ENCODE assay signal across 8 cellular contexts in the genomic region with DNA sequence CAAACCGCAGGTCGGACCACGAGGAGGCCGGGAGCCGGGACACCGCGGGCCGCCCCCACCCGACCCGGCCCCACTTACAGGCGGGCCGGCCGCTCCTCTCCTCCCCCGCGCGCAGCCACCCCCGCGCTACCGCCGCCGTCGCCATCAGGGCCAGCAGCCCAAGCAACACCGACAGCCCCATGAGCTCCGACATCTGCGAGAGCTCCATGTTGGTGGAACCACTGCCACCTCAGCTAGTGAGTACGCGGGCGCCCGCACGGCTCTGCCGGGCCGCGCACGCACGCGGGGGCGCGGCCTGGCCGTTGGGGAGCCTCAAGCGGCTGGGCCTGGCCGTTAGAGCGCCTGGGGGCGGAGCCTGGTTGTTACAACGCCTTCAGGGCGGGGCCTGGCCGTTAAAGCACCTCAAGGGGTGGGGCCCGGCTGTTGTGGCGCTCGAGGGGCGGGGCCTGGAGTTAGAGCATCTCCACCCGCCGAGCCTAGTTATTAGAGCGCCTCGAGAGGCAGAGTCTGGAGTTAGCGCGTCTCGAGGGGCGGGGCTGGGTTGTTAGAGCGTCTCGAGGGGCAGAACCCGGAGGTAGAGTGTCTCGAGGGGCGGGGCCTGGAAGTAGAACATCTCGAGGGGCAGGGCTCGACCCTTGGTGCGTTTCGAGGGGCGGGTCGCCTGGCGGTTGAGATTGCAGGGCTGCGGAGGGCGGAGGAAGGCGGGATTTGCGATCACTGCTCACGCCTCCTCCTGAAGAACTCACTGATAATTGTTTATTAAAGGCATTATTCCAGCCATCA. TPM values are rescaled to one million over a fixed set of nuclear protein-coding genes. Genes with fewer than 3 reads are reported as not detected.
DNase-seq lines count a peak whose midpoint lies in the region; ATAC-seq and TF ChIP-seq lines count a peak whose summit lies in the region.

A gene with protein sequence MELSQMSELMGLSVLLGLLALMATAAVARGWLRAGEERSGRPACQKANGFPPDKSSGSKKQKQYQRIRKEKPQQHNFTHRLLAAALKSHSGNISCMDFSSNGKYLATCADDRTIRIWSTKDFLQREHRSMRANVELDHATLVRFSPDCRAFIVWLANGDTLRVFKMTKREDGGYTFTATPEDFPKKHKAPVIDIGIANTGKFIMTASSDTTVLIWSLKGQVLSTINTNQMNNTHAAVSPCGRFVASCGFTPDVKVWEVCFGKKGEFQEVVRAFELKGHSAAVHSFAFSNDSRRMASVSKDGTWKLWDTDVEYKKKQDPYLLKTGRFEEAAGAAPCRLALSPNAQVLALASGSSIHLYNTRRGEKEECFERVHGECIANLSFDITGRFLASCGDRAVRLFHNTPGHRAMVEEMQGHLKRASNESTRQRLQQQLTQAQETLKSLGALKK (minus strand): TSS at position 238 of the 783 bp plus-strand sequence. CDS start 30 bp downstream, at position 208.

- DNase-seq in AG08395 (ENCODE audit: low spot score) (peak; percentile 98), NCI-H2227 (lab: John Stamatoyannopoulos, UW; ENCODE audit: unreplicated experiment) (peak; percentile 100), WERI-Rb-1 (peak; percentile 99), mammary epithelial cell (peak; percentile 97), iPS-NIHi11 (ENCODE audit: low spot score) (peak; percentile 100), smooth muscle cell (lab: John Stamatoyannopoulos, UW; ENCODE audit: unreplicated experiment) (peak; percentile 92)

- no peaks in the 10 kb centered on the region for H3K9me3 ChIP-seq in WERI-Rb-1 (ENCODE audit: severe bottlenecking)
- H3K9me3 ChIP-seq in mammary epithelial cell (replicated peaks; ENCODE audit: insufficient read depth, low read length): no peaks in the 10 kb centered on the region
- H3K9me3 ChIP-seq in smooth muscle cell (replicated peaks; ENCODE audit: low read depth): no peaks in the 10 kb centered on the region

- no TSS peak for BruUV-seq in mammary epithelial cell (replicated peaks; lab: Mats Ljungman, UMichigan)

- dilution Hi-C loops in mammary epithelial cell (cut with HindIII; ENCODE audit: low sequenced_read_pairs): no loop called here

- H3K4me1 ChIP-seq in mammary epithelial cell (ENCODE audit: insufficient read depth, low read length): peaks cover 13% of the 10 kb centered on the region
- peaks cover 6% of the 10 kb centered on the region for H3K4me1 ChIP-seq in smooth muscle cell (ENCODE audit: low read depth)

- in situ Hi-C loops in mammary epithelial cell (cut with MboI; ENCODE audit: low sequenced_read_pairs in 2 of 2): no loop called here

- H3K27me3 ChIP-seq in WERI-Rb-1 (ENCODE audit: insufficient read depth, low read depth, severe bottlenecking): no peaks in the 10 kb centered on the region
- no peaks in the 10 kb centered on the region for H3K27me3 ChIP-seq in mammary epithelial cell (ENCODE audit: insufficient read depth, low read length)
- no peaks in the 10 kb centered on the region for H3K27me3 ChIP-seq in smooth muscle cell (ENCODE audit: low read depth)

- CTCF ChIA-PET in mammary epithelial cell (lab: Charles Lee; ENCODE audit: low non-redundant PET): no interaction called here

- WGBS in mammary epithelial cell (ENCODE audit: low coverage, missing lambda C conversion rate): 3% methylated on average over 23 of the region's 75 CpGs
- WGBS in smooth muscle cell (ENCODE audit: low lambda C conversion rate): under 1% methylated on average over 53 of the region's 75 CpGs

- H3K4me2 ChIP-seq in mammary epithelial cell (ENCODE audit: insufficient read depth, low read depth, low read length) (peak within 1 kb of the TSS; percentile 93), smooth muscle cell (peak within 1 kb of the TSS; percentile 88)

- H3K27ac ChIP-seq in WERI-Rb-1 (peak within 1 kb of the TSS; percentile 88), mammary epithelial cell (ENCODE audit: insufficient read depth, low read depth, low read length) (peak within 1 kb of the TSS; percentile 73), smooth muscle cell (ENCODE audit: low read depth) (peak within 1 kb of the TSS; percentile 76)

- TF ChIP-seq CTCF in WERI-Rb-1 (IDR thresholded peaks at IDR 0.05; ENCODE audit: low read depth, low read length) (no peak), mammary epithelial cell (conservative IDR thresholded peaks at IDR 0.05 in 1 of 2, IDR thresholded peaks at IDR 0.05 in 1 of 2; ENCODE audit: extremely low read depth in 1 of 2, insufficient read depth in 1 of 2, low read depth in 1 of 2, low read length in 2 of 2) (peak in 1 of 2 donors; percentile 41), smooth muscle cell (IDR thresholded peaks at IDR 0.05; ENCODE audit: borderline replicate concordance, insufficient read depth, poor library complexity, severe bottlenecking) (no peak)

- H3K9ac ChIP-seq in mammary epithelial cell (ENCODE audit: insufficient read depth, low read length): peak within 1 kb of the TSS; percentile 91
- peak within 1 kb of the TSS; percentile 90 for H3K9ac ChIP-seq in smooth muscle cell (ENCODE audit: low read depth)

- H3F3A ChIP-seq in smooth muscle cell (ENCODE audit: low read depth): peaks cover 3% of the 10 kb centered on the region

- peaks cover 37% of the 10 kb centered on the region for H3K79me2 ChIP-seq in mammary epithelial cell (ENCODE audit: insufficient read depth, low read length)
- H3K79me2 ChIP-seq in smooth muscle cell (ENCODE audit: low read depth): peaks cover 37% of the 10 kb centered on the region

- peaks cover 27% of the 10 kb centered on the region for H3K36me3 ChIP-seq in WERI-Rb-1
- H3K36me3 ChIP-seq in mammary epithelial cell (ENCODE audit: insufficient read depth, low read length): peaks cover 8% of the 10 kb centered on the region
- no peaks in the 10 kb centered on the region for H3K36me3 ChIP-seq in smooth muscle cell (ENCODE audit: low read depth)

- H3K4me3 ChIP-seq in WERI-Rb-1 (ENCODE audit: low read depth, low read length) (peak within 1 kb of the TSS; percentile 87), mammary epithelial cell (replicated peaks in 1 of 3; ENCODE audit: insufficient read depth in 1 of 3, low read depth in 2 of 3, low read length in 3 of 3) (peak within 1 kb of the TSS; percentile 91 to 99 (median 97)), smooth muscle cell (peak within 1 kb of the TSS; percentile 81)

- intact Hi-C loops in mammary epithelial cell (cut with micrococcal nuclease): loop anchor here (1.0 kb wide), 2 partner anchors 21 to 56 kb away; a partner anchor contains a TSS

- H4K20me1 ChIP-seq in mammary epithelial cell (ENCODE audit: insufficient read depth, low read length) (no peaks in the 10 kb centered on the region), smooth muscle cell (ENCODE audit: low read depth) (peaks cover 41% of the 10 kb centered on the region)

- ATAC-seq in GM18873 (IDR thresholded peaks at IDR 0.05; ENCODE audit: low FRiP score, unreplicated experiment): peak; percentile 80
- peak; percentile 82 for ATAC-seq in HG03139 (IDR thresholded peaks at IDR 0.05; ENCODE audit: unreplicated experiment)

- peak within 1 kb of the TSS; percentile 94 for H2AFZ ChIP-seq in mammary epithelial cell (ENCODE audit: low read depth, low read length)
- H2AFZ ChIP-seq in smooth muscle cell (ENCODE audit: low read depth): peak within 1 kb of the TSS; percentile 93

RNA-seq across cellular contexts. Expression of the gene that starts here (rescaled TPM):
- total RNA-seq in mammary epithelial cell: 10 to 100 TPM; 30.0 to 34.5 TPM
- 36.8 TPM for polyA plus RNA-seq in mammary epithelial cell
- 41.8 TPM for polyA minus RNA-seq in mammary epithelial cell
- 62.4 and 78.5 TPM in 2 replicates for total RNA-seq in smooth muscle cell
- polyA plus RNA-seq in smooth muscle cell: 57.7 and 67.6 TPM in 2 replicates

Comparison
In these comparisons a context has a peak if more than half of its experiments do, and no peak if none do; other contexts are left out.
1. Peak in every context shown above with its lines: DNase-seq, ATAC-seq, H3K4me3 ChIP-seq and H3K27ac ChIP-seq.